ENCODE assay signal across 21 cellular contexts in genomic region chr12:103140217-103140616, GRCh38.
"Had no signal": no experiment of that assay in that cellular context is flagged by ENCODE, and none has a peak within 500 bp of the region (broad histone marks: within the 10 kb centered on the region; RNA-seq: fewer than 3 reads in every experiment).

No MANE protein-coding gene starts in this region.

- ATAC-seq: activated CD4-positive, CD25-positive, alpha-beta regulatory T cell treated with anti-CD3 and anti-CD28 coated beads, Interleukin-2, amount 50 U/mL, for 24 hours; foreskin keratinocyte; left colon; naive thymus-derived CD8-positive, alpha-beta T cell; right lobe of liver; T-cell had no signal

- H3K4me1 ChIP-seq: foreskin keratinocyte, prostate gland, right lobe of liver had no signal

- DNase-seq: activated CD4-positive, alpha-beta T cell treated with anti-CD3 and anti-CD28 coated beads, Interleukin-2, amount 50 U/mL, for 1 hour; activated CD8-positive, alpha-beta memory T cell treated with anti-CD3 and anti-CD28 coated beads for 24 hours; activated naive CD8-positive, alpha-beta T cell treated with anti-CD3 and anti-CD28 coated beads for 36 hours; cerebellar nuclear complex; effector CD8-positive, alpha-beta T cell; foreskin keratinocyte; head of caudate nucleus; left colon; mammary epithelial cell; naive thymus-derived CD8-positive, alpha-beta T cell; right lobe of liver; stimulated activated CD4-positive, alpha-beta T cell treated with anti-CD3 and anti-CD28 coated beads, Interleukin-4, amount 100 ng/mL, for 4 hours; stimulated activated CD8-positive, alpha-beta memory T cell treated with anti-CD3 and anti-CD28 coated beads, Interleukin-4, amount 100 ng/mL, for 48 hours; stimulated activated naive CD4-positive, alpha-beta T cell treated with Interleukin-2 at 50 U/mL for 16 hours; substantia nigra; T-cell; T-helper 9 cell; trophoblast cell had no signal

- H3K36me3 ChIP-seq: prostate gland, right lobe of liver had no signal

- H3K9me3 ChIP-seq: prostate gland, right lobe of liver had no signal

- H3K27ac ChIP-seq: foreskin keratinocyte, prostate gland, right lobe of liver had no signal

- H3K4me3 ChIP-seq: prostate gland, right lobe of liver, smooth muscle cell had no signal

- H3K27me3 ChIP-seq: foreskin keratinocyte, right lobe of liver had no signal

- H3K4me2 ChIP-seq: smooth muscle cell had no signal
